Comparison of ENCODE assay signal across 10 cellular contexts in the genomic region with DNA sequence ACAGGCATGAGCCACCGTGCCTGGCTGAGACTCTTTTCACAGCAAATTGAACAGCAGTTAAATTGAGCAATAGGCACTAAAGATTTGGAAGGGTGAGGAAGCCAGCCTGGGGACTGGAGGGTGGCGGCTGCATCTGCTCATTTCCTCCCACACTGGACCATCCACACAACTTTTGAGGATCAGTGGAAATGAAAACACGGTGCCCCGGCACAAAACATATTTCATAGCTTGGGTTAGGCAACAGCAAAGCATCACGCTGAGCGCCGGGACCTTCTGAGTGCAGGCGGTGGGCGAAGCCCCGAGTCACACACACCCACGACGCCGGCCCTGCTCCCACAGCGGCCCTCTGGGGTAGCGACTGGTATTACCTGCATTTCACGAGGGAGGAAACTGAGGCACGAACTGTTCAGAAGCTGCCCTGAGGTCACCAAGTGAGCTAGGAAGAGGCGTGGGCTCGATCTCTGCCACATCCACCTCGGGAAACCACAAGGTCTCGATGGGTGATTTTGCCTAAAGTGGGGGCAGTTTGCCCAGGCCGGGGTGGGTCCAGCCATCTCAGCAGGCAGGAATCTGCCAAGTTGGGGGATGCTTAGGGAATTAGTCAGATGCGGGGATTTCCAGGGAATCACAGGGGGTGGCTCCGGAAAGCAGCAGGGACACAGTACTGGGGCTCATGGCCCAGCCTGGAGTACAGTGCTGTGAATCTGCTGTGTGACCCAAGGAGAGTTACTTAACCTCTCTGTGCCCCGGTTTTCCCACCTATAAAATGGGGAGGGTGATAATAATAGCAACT. TPM values are rescaled to one million over a fixed set of nuclear protein-coding genes. Genes with fewer than 3 reads are reported as not detected.
DNase-seq lines count a peak whose midpoint lies in the region; TF ChIP-seq lines count a peak whose summit lies in the region.
"Had no signal": no experiment of that assay in that cellular context is flagged by ENCODE, and none has a peak within 500 bp of the region (broad histone marks: within the 10 kb centered on the region; RNA-seq: fewer than 3 reads in every experiment).

No MANE protein-coding gene starts in this region.

- no peaks in the 10 kb centered on the region for H3K36me3 Mint-ChIP-seq in endodermal cell (ENCODE audit: low read depth)

- H3K4me3 ChIP-seq in endodermal cell (ENCODE audit: low read length), result no peak overlapping the region

- H3K27ac ChIP-seq in endodermal cell (ENCODE audit: low read depth, low read length), result no peak overlapping the region
- H3K27ac ChIP-seq: KMS-11 had no signal

- no peaks in the 10 kb centered on the region for H3K27me3 Mint-ChIP-seq in endodermal cell (ENCODE audit: insufficient read depth)

- H3K4me3 Mint-ChIP-seq in endodermal cell, result no peak overlapping the region

- WGBS in endodermal cell (ENCODE audit: insufficient coverage in 1 of 2, insufficient read length in 1 of 2), 2 experiments, result 86 to 87% methylated on average over 22 to 25 of the region's 25 CpGs

- H3K9me3 ChIP-seq in endodermal cell (ENCODE audit: control insufficient read depth, low read length), result no peaks in the 10 kb centered on the region

- DNase-seq in EH (ENCODE audit: low read depth), result peak; percentile 99
- peak; percentile 70 for DNase-seq in NOMO-1 treated with DMSO at 0.1 percent for 48 hours (lab: John Stamatoyannopoulos, UW; ENCODE audit: unreplicated experiment)
- peak; percentile 54 for DNase-seq in endodermal cell
- DNase-seq in renal cortical epithelial cell (ENCODE audit: low read depth), result peak; percentile 97
- DNase-seq in NCI-H82 treated with DMSO at 0.1 percent for 48 hours (lab: John Stamatoyannopoulos, UW; ENCODE audit: unreplicated experiment), result no peak
- DNase-seq in NCI-H1092 (lab: John Stamatoyannopoulos, UW), result no peak
- no peak for DNase-seq in DMS153 treated with DMSO at 0.1 percent for 48 hours (lab: John Stamatoyannopoulos, UW; ENCODE audit: unreplicated experiment)
- DNase-seq in NCI-H1436 (lab: John Stamatoyannopoulos, UW), result no peak
- DNase-seq: left cardiac atrium had no signal

- H3K27ac Mint-ChIP-seq in endodermal cell, result no peak overlapping the region

- H3K36me3 ChIP-seq in endodermal cell (ENCODE audit: control insufficient read depth, insufficient read depth, low read length), result no peaks in the 10 kb centered on the region

- H3K4me1 ChIP-seq in endodermal cell (ENCODE audit: control insufficient read depth, insufficient read depth, low read length), result peaks cover under 1% of the 10 kb centered on the region

- no peaks in the 10 kb centered on the region for H3K9me3 Mint-ChIP-seq in endodermal cell

- TF ChIP-seq CTCF in endodermal cell (conservative IDR thresholded peaks at IDR 0.05), result no peak

- no peaks in the 10 kb centered on the region for H3K27me3 ChIP-seq in endodermal cell (ENCODE audit: control insufficient read depth, insufficient read depth, low read length, poor library complexity, severe bottlenecking)

- peaks cover 6% of the 10 kb centered on the region for H3K4me1 Mint-ChIP-seq in endodermal cell

- no peak overlapping the region for H3K9ac ChIP-seq in endodermal cell (ENCODE audit: extremely low read depth, low read length, poor library complexity, severe bottlenecking)
- H3K9ac ChIP-seq: KMS-11 had no signal

RNA-seq across cellular contexts. Expression of gene SBNO2, which starts 3.5 kb away (rescaled TPM):
- total RNA-seq in endodermal cell (10 to 100 TPM; 43.3 to 50.4 TPM), renal cortical epithelial cell (40.5 and 113 TPM in 2 replicates)
- polyA plus RNA-seq in endodermal cell (2013, experiment 1 of 2), result 17.7 TPM
- 17.6 TPM for polyA plus RNA-seq in endodermal cell (2013, experiment 2 of 2)

RNA-seq across cellular contexts. Expression of gene STK11, which starts 28.1 kb away (rescaled TPM):
- total RNA-seq in endodermal cell (10 to 100 TPM; 78.8 to 81.4 TPM), renal cortical epithelial cell (113 and 140 TPM in 2 replicates)
- 44.7 TPM for polyA plus RNA-seq in endodermal cell (2013, experiment 1 of 2)
- polyA plus RNA-seq in endodermal cell (2013, experiment 2 of 2), result 46.8 TPM

Comparison
In these comparisons a context has a peak if more than half of its experiments do, and no peak if none do; other contexts are left out.
1. DNase-seq: peak in EH (single experiment), NOMO-1 treated with DMSO at 0.1 percent for 48 hours (single experiment), endodermal cell (single experiment) and renal cortical epithelial cell (single experiment); none in NCI-H82 treated with DMSO at 0.1 percent for 48 hours (single experiment), NCI-H1092 (single experiment), DMS153 treated with DMSO at 0.1 percent for 48 hours (single experiment) and NCI-H1436 (single experiment).